In the genomic region with DNA sequence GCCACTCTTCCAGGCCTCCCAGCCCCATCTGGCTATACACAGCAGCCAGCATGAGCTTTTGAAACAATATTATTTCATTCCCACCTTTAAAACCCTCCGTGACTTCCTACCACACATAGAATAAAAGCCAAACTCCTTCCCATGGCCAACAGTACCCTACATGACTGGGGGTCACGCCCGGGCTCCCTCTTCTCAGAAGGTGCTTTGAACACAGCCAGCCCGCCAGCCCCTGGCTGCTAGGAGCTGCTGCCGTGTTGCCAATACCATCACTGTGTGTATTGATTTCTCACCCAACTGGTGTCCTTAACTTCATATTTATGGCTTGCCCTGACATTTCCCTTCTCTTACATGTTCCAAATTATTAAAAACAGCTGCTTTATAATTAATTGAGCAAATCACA, we compare ENCODE assay signal across 22 cellular contexts.
"Had no signal": no experiment of that assay in that cellular context is flagged by ENCODE, and none has a peak within 500 bp of the region (broad histone marks: within the 10 kb centered on the region; RNA-seq: fewer than 3 reads in every experiment).

No MANE protein-coding gene starts in this region.

- H3K27me3 ChIP-seq: breast epithelium had no signal

- H2AFZ ChIP-seq: PC-9 had no signal

- H3K27ac ChIP-seq: breast epithelium, PC-9 had no signal

- H3K4me2 ChIP-seq: PC-9 had no signal

- H3K4me3 ChIP-seq: breast epithelium, K562, PC-9 had no signal

- H3K36me3 Mint-ChIP-seq: activated CD8-positive, alpha-beta memory T cell treated with anti-CD3 and anti-CD28 coated beads, Interleukin-2, amount 10 ng/mL, durations not matched to agents 7 days and 5 days; activated naive CD8-positive, alpha-beta T cell had no signal

- H3K4me1 ChIP-seq: breast epithelium had no signal

- ATAC-seq: activated CD8-positive, alpha-beta memory T cell treated with anti-CD3 and anti-CD28 coated beads, Interleukin-2, amount 10 ng/mL, durations not matched to agents 7 days and 5 days; activated T-cell treated with anti-CD3 and anti-CD28 coated beads, Interleukin-2, amount 50 U/mL, for 4 hours; K562; T-helper 17 cell had no signal

- H3K9me3 Mint-ChIP-seq: activated B cell treated with CpG ODN at 0.5 μM for 24 hours; activated CD4-positive, alpha-beta T cell treated with anti-CD3 and anti-CD28 coated beads, Interleukin-2, amount 10 ng/mL, durations not matched to agents 24 days and 14 days; activated T-cell treated with anti-CD3 and anti-CD28 coated beads, Interleukin-2, amount 50 U/mL, for 4 hours had no signal

- H3K36me3 ChIP-seq: breast epithelium had no signal

- DNase-seq: activated B cell treated with CpG ODN at 0.5 μM for 24 hours; activated CD4-positive, alpha-beta T cell treated with anti-CD3 and anti-CD28 coated beads for 1 hour; activated CD4-positive, alpha-beta T cell treated with anti-CD3 and anti-CD28 coated beads, Interleukin-2, amount 10 ng/mL, durations not matched to agents 24 days and 14 days; activated CD4-positive, alpha-beta T cell treated with anti-CD3 and anti-CD28 coated beads, Interleukin-2, amount 50 U/mL, for 48 hours; activated CD8-positive, alpha-beta memory T cell treated with anti-CD3 and anti-CD28 coated beads, Interleukin-2, amount 10 ng/mL, durations not matched to agents 7 days and 5 days; activated effector memory CD4-positive, alpha-beta T cell treated with anti-CD3 and anti-CD28 coated beads, Interleukin-2, amount 50 U/mL, for 16 hours; activated naive CD4-positive, alpha-beta T cell treated with Interleukin-2 at 50 U/mL for 16 hours; activated T-cell treated with anti-CD3 and anti-CD28 coated beads, Interleukin-2, amount 50 U/mL, for 4 hours; Karpas-422; MM.1S; NCI-H1105; NCI-H1436; NCI-H187; NCI-H2081; NCI-H524; PC-9; SIG-M5; T-helper 17 cell; T-helper 9 cell had no signal

- H3K4me1 Mint-ChIP-seq: activated B cell treated with CpG ODN at 0.5 μM for 24 hours; activated CD8-positive, alpha-beta memory T cell treated with anti-CD3 and anti-CD28 coated beads, Interleukin-2, amount 10 ng/mL, durations not matched to agents 7 days and 5 days had no signal

- H3K9me3 ChIP-seq: breast epithelium had no signal

- H3K27me3 Mint-ChIP-seq: activated CD8-positive, alpha-beta memory T cell treated with anti-CD3 and anti-CD28 coated beads, Interleukin-2, amount 10 ng/mL, durations not matched to agents 7 days and 5 days; T-helper 17 cell had no signal

- H3K27ac Mint-ChIP-seq: activated B cell treated with CpG ODN at 0.5 μM for 24 hours; activated CD4-positive, alpha-beta T cell treated with anti-CD3 and anti-CD28 coated beads, Interleukin-2, amount 10 ng/mL, durations not matched to agents 24 days and 14 days; activated CD8-positive, alpha-beta memory T cell treated with anti-CD3 and anti-CD28 coated beads, Interleukin-2, amount 10 ng/mL, durations not matched to agents 7 days and 5 days; activated naive CD8-positive, alpha-beta T cell; T-helper 17 cell had no signal

- H3K4me3 Mint-ChIP-seq: activated B cell treated with CpG ODN at 0.5 μM for 24 hours; activated CD4-positive, alpha-beta T cell treated with anti-CD3 and anti-CD28 coated beads, Interleukin-2, amount 10 ng/mL, durations not matched to agents 24 days and 14 days; activated CD8-positive, alpha-beta memory T cell treated with anti-CD3 and anti-CD28 coated beads, Interleukin-2, amount 10 ng/mL, durations not matched to agents 7 days and 5 days; activated naive CD8-positive, alpha-beta T cell; activated T-cell treated with anti-CD3 and anti-CD28 coated beads, Interleukin-2, amount 50 U/mL, for 4 hours; T-helper 17 cell had no signal
